In genomic region chr5:158032246-158032645, GRCh38 we compare ENCODE assay signal across 27 cellular contexts.
"Had no signal": no experiment of that assay in that cellular context is flagged by ENCODE, and none has a peak within 500 bp of the region (broad histone marks: within the 10 kb centered on the region; RNA-seq: fewer than 3 reads in every experiment).

No MANE protein-coding gene starts in this region.

- DNase-seq: activated CD4-positive, alpha-beta T cell treated with anti-CD3 and anti-CD28 coated beads, Interleukin-2, amount 10 ng/mL, durations not matched to agents 7 days and 5 days; activated CD4-positive, alpha-beta T cell treated with anti-CD3 and anti-CD28 coated beads, Interleukin-2, amount 50 U/mL, for 4 hours; activated CD4-positive, CD25-positive, alpha-beta regulatory T cell; activated CD4-positive, CD25-positive, alpha-beta regulatory T cell treated with anti-CD3 and anti-CD28 coated beads, Interleukin-2, amount 50 U/mL, for 72 hours; activated CD8-positive, alpha-beta memory T cell treated with anti-CD3 and anti-CD28 coated beads for 24 hours; activated effector memory CD4-positive, alpha-beta T cell treated with Interleukin-2 at 50 U/mL for 16 hours; activated gamma-delta T cell treated with Interleukin-2 at 50 U/mL for 16 hours; activated naive CD4-positive, alpha-beta T cell treated with anti-CD3 and anti-CD28 coated beads, Interleukin-2, amount 50 U/mL, for 16 hours; activated naive CD4-positive, alpha-beta T cell treated with Interleukin-2 at 50 U/mL for 16 hours; activated T-cell treated with anti-CD3 and anti-CD28 coated beads, Interleukin-2, amount 50 U/mL, for 4 hours; aorta; body of pancreas; cortex of kidney; dermis blood vessel endothelial cell; effector CD4-positive, alpha-beta T cell; effector memory CD8-positive, alpha-beta T cell; erythroblast; foreskin keratinocyte; gastrocnemius medialis; glutamatergic neuron; T-helper 1 cell; T-helper 17 cell; T1000 had no signal

- H3K36me3 ChIP-seq: esophagus muscularis mucosa, gastrocnemius medialis had no signal

- H3K27ac ChIP-seq: body of pancreas, esophagus muscularis mucosa, foreskin keratinocyte, gastrocnemius medialis had no signal

- H3K4me1 ChIP-seq: esophagus muscularis mucosa, foreskin keratinocyte, gastrocnemius medialis had no signal

- H3K4me3 Mint-ChIP-seq: activated CD4-positive, alpha-beta T cell treated with anti-CD3 and anti-CD28 coated beads, Interleukin-2, amount 10 ng/mL, durations not matched to agents 7 days and 5 days; activated naive CD8-positive, alpha-beta T cell; activated T-cell treated with anti-CD3 and anti-CD28 coated beads, Interleukin-2, amount 50 U/mL, for 4 hours; activated T-helper 17 cell treated with anti-CD3 and anti-CD28 coated beads, Interleukin-2, amount 50 U/mL, for 72 hours; effector memory CD8-positive, alpha-beta T cell; T-helper 17 cell; T-helper 2 cell treated with Interferon-gamma antibody and Interleukin-4, amounts not matched to agents 5 μg/mL and 100 μg/mL, for 36 hours had no signal

- H3K27ac Mint-ChIP-seq: activated CD4-positive, alpha-beta T cell treated with anti-CD3 and anti-CD28 coated beads, Interleukin-2, amount 10 ng/mL, durations not matched to agents 7 days and 5 days; activated naive CD8-positive, alpha-beta T cell; activated T-helper 17 cell treated with anti-CD3 and anti-CD28 coated beads, Interleukin-2, amount 50 U/mL, for 72 hours; effector memory CD8-positive, alpha-beta T cell; T-helper 17 cell; T-helper 2 cell treated with Interferon-gamma antibody and Interleukin-4, amounts not matched to agents 5 μg/mL and 100 μg/mL, for 36 hours had no signal

- H3K9me3 ChIP-seq: gastrocnemius medialis had no signal

- H3K4me3 ChIP-seq: body of pancreas, esophagus muscularis mucosa, gastrocnemius medialis had no signal

- H3K4me1 Mint-ChIP-seq: activated CD4-positive, alpha-beta T cell treated with anti-CD3 and anti-CD28 coated beads, Interleukin-2, amount 10 ng/mL, durations not matched to agents 7 days and 5 days; activated T-helper 17 cell treated with anti-CD3 and anti-CD28 coated beads, Interleukin-2, amount 50 U/mL, for 72 hours; T-helper 17 cell had no signal

- H3K27me3 ChIP-seq: body of pancreas, esophagus muscularis mucosa, foreskin keratinocyte, gastrocnemius medialis had no signal
